In genomic region chr1:19882111-19883071, GRCh38 we compare ENCODE assay signal across 1 cellular context.
TF ChIP-seq lines count a peak whose summit lies in the region.

A gene with protein sequence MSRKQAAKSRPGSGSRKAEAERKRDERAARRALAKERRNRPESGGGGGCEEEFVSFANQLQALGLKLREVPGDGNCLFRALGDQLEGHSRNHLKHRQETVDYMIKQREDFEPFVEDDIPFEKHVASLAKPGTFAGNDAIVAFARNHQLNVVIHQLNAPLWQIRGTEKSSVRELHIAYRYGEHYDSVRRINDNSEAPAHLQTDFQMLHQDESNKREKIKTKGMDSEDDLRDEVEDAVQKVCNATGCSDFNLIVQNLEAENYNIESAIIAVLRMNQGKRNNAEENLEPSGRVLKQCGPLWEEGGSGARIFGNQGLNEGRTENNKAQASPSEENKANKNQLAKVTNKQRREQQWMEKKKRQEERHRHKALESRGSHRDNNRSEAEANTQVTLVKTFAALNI (plus strand): TSS chr1:19882395. CDS start chr1:19882514, 119 bp downstream.

TF ChIP-seq in K562, 482 proteins besides CTCF, POLR2A, EP300 and RAD21 (continued from another document and continues in another):
- TF ChIP-seq GTF3C2 (IDR thresholded peaks at IDR 0.05; ENCODE audit: borderline replicate concordance, extremely low read depth, insufficient read length) (no peak), NFXL1 (CRISPR knock-in tag; IDR thresholded peaks at IDR 0.05) (no peak), SOX6 (IDR thresholded peaks at IDR 0.05) (peak; percentile 69), FOXP1 (CRISPR knock-in tag; IDR thresholded peaks at IDR 0.05) (peak; percentile 94), OTX1 (CRISPR knock-in tag; IDR thresholded peaks at IDR 0.05) (no peak), RFX5 (IDR thresholded peaks at IDR 0.05; ENCODE audit: low read depth, low read length) (no peak), BRD9 (IDR thresholded peaks at IDR 0.05; ENCODE audit: low read depth, partially characterized antibody) (no peak), RHOXF2B (CRISPR knock-in tag; conservative IDR thresholded peaks at IDR 0.05) (no peak), CEBPZ (IDR thresholded peaks at IDR 0.05; ENCODE audit: borderline replicate concordance, low read depth, low read length) (no peak), ZNF589 (CRISPR knock-in tag; IDR thresholded peaks at IDR 0.05; ENCODE audit: low read depth) (0 out of 2 replicates have a peak, but pooled peaks have one; percentile 41), SAP30 (IDR thresholded peaks at IDR 0.05; ENCODE audit: borderline replicate concordance, insufficient read depth, low read depth, low read length, poor library complexity, severe bottlenecking) (peak; percentile 81), RBM25 (IDR thresholded peaks at IDR 0.05; ENCODE audit: low read depth, low read length, severe bottlenecking) (no peak), NKRF (IDR thresholded peaks at IDR 0.05; ENCODE audit: borderline replicate concordance) (no peak), ZNF561 (CRISPR knock-in tag; conservative IDR thresholded peaks at IDR 0.05) (no peak), ZNF518B (CRISPR knock-in tag; IDR thresholded peaks at IDR 0.05) (no peak), ZSCAN32 (CRISPR knock-in tag; IDR thresholded peaks at IDR 0.05) (no peak), POLR3A (IDR thresholded peaks at IDR 0.05; ENCODE audit: borderline replicate concordance, extremely low read depth, insufficient read depth, insufficient read length) (no peak), MCM7 (IDR thresholded peaks at IDR 0.05) (no peak), ASH1L (IDR thresholded peaks at IDR 0.05; ENCODE audit: borderline replicate concordance, low read depth, partially characterized antibody) (no peak), CBFA2T3 (IDR thresholded peaks at IDR 0.05) (no peak), BMI1 (IDR thresholded peaks at IDR 0.05; ENCODE audit: low read length) (0 out of 2 replicates have a peak, but pooled peaks have one; percentile 39), PRPF4 (IDR thresholded peaks at IDR 0.05; ENCODE audit: insufficient read depth, low read depth, low read length, poor library complexity, severe bottlenecking) (no peak), KLF16 (IDR thresholded peaks at IDR 0.05) (0 out of 2 replicates have a peak, but pooled peaks have one; percentile 34), KLF1 (tag; IDR thresholded peaks at IDR 0.05) (peak; percentile 68), ZBTB8A (IDR thresholded peaks at IDR 0.05; ENCODE audit: partially characterized antibody) (no peak), EHMT2 (IDR thresholded peaks at IDR 0.05) (no peak)
- TF ChIP-seq, protein P1, sequence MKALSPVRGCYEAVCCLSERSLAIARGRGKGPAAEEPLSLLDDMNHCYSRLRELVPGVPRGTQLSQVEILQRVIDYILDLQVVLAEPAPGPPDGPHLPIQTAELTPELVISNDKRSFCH (CRISPR knock-in tag; IDR thresholded peaks at IDR 0.05): no peak
- TF ChIP-seq, protein P1 (tag; IDR thresholded peaks at IDR 0.05): 0 out of 2 replicates have a peak, but pooled peaks have one; percentile 31
- TF ChIP-seq, protein P2, sequence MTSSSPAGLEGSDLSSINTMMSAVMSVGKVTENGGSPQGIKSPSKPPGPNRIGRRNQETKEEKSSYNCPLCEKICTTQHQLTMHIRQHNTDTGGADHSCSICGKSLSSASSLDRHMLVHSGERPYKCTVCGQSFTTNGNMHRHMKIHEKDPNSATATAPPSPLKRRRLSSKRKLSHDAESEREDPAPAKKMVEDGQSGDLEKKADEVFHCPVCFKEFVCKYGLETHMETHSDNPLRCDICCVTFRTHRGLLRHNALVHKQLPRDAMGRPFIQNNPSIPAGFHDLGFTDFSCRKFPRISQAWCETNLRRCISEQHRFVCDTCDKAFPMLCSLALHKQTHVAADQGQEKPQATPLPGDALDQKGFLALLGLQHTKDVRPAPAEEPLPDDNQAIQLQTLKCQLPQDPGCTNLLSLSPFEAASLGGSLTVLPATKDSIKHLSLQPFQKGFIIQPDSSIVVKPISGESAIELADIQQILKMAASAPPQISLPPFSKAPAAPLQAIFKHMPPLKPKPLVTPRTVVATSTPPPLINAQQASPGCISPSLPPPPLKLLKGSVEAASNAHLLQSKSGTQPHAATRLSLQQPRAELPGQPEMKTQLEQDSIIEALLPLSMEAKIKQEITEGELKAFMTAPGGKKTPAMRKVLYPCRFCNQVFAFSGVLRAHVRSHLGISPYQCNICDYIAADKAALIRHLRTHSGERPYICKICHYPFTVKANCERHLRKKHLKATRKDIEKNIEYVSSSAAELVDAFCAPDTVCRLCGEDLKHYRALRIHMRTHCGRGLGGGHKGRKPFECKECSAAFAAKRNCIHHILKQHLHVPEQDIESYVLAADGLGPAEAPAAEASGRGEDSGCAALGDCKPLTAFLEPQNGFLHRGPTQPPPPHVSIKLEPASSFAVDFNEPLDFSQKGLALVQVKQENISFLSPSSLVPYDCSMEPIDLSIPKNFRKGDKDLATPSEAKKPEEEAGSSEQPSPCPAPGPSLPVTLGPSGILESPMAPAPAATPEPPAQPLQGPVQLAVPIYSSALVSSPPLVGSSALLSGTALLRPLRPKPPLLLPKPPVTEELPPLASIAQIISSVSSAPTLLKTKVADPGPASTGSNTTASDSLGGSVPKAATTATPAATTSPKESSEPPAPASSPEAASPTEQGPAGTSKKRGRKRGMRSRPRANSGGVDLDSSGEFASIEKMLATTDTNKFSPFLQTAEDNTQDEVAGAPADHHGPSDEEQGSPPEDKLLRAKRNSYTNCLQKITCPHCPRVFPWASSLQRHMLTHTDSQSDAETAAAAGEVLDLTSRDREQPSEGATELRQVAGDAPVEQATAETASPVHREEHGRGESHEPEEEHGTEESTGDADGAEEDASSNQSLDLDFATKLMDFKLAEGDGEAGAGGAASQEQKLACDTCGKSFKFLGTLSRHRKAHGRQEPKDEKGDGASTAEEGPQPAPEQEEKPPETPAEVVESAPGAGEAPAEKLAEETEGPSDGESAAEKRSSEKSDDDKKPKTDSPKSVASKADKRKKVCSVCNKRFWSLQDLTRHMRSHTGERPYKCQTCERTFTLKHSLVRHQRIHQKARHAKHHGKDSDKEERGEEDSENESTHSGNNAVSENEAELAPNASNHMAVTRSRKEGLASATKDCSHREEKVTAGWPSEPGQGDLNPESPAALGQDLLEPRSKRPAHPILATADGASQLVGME (CRISPR knock-in tag; IDR thresholded peaks at IDR 0.05): no peak
- TF ChIP-seq, protein P3, sequence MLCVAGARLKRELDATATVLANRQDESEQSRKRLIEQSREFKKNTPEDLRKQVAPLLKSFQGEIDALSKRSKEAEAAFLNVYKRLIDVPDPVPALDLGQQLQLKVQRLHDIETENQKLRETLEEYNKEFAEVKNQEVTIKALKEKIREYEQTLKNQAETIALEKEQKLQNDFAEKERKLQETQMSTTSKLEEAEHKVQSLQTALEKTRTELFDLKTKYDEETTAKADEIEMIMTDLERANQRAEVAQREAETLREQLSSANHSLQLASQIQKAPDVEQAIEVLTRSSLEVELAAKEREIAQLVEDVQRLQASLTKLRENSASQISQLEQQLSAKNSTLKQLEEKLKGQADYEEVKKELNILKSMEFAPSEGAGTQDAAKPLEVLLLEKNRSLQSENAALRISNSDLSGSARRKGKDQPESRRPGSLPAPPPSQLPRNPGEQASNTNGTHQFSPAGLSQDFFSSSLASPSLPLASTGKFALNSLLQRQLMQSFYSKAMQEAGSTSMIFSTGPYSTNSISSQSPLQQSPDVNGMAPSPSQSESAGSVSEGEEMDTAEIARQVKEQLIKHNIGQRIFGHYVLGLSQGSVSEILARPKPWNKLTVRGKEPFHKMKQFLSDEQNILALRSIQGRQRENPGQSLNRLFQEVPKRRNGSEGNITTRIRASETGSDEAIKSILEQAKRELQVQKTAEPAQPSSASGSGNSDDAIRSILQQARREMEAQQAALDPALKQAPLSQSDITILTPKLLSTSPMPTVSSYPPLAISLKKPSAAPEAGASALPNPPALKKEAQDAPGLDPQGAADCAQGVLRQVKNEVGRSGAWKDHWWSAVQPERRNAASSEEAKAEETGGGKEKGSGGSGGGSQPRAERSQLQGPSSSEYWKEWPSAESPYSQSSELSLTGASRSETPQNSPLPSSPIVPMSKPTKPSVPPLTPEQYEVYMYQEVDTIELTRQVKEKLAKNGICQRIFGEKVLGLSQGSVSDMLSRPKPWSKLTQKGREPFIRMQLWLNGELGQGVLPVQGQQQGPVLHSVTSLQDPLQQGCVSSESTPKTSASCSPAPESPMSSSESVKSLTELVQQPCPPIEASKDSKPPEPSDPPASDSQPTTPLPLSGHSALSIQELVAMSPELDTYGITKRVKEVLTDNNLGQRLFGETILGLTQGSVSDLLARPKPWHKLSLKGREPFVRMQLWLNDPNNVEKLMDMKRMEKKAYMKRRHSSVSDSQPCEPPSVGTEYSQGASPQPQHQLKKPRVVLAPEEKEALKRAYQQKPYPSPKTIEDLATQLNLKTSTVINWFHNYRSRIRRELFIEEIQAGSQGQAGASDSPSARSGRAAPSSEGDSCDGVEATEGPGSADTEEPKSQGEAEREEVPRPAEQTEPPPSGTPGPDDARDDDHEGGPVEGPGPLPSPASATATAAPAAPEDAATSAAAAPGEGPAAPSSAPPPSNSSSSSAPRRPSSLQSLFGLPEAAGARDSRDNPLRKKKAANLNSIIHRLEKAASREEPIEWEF (CRISPR knock-in tag; IDR thresholded peaks at IDR 0.05): no peak
